In the genomic region with DNA sequence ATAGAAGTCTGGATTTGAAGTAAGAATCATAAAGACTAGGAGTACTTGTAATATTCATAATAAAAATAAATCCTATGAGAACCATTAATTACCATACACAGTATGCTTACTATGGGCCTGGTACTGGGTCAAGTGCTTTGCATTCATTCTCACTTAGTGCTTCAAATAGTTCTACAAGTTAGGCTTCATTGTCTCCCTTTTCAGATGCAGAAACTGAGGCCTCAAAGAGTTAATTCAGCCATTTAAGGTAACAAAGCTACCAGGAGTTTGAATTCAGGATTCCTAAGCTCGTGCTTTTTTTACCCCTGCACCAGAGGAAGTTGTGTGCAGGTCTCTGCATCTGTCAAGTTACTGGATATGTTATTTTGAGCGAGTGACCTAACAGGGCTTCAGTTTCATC, we compare ENCODE assay signal across 1 cellular context.
A peak's percentile ranks its signal among the peaks of the same experiment; 100 is the strongest.
TF ChIP-seq lines count a peak whose summit lies in the region.

No MANE protein-coding gene starts in this region.

TF ChIP-seq in GM23338, 12 proteins besides CTCF, POLR2A, EP300 and RAD21 (continued from another document):
- peak; percentile 51; the same call in 1 of the 2 replicates for TF ChIP-seq ZNF462 (CRISPR knock-in tag; IDR thresholded peaks at IDR 0.05)
